Comparison of ENCODE assay signal across 8 cellular contexts in the genomic region with DNA sequence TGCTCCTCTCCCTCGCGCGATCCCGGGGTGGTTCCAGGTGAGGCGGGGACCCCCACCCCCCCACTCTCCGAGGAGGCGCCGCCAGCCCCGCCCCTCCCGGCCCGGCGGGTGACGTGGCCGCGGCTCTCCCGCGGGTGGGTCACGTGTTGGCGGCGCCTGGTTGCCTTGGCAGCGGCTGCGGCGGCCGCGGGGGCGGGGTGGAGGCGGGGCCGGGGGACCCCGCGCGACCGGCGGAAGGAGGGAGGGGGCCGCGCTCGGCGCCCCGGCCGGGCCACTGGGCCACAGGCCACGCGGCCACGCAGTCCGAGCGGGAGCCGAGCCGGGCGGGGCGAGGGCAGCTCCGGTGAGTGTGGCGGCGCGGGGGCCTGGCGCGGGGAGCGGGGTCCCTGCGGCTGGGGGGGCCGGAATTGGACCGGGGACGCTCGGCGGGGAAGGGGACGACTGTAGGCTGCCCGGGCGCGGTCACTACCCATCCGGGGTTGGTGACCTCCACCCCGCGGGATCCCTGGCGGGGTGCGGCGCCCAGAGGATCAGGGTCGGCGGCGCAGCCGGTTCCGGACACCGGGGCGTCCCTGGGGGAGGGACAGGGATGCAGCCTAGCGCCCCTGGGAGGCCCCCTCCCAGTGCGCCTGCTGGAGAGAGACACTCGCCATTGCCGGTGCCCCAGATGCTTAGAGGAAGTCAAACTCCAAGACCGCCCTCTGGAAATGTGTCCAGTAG. TPM values are rescaled to one million over a fixed set of nuclear protein-coding genes. Genes with fewer than 3 reads are reported as not detected.
DNase-seq lines count a peak whose midpoint lies in the region; ATAC-seq, FAIRE-seq and TF ChIP-seq lines count a peak whose summit lies in the region.

A gene (plus strand): TSS at position 257 of the 720 bp plus-strand sequence. CDS start 5,382 bp downstream, outside the sequence.

- peak in 1 of 4 donors; percentile 43 for TF ChIP-seq POLR2A in upper lobe of left lung (IDR thresholded peaks at IDR 0.05)

- H3K4me3 ChIP-seq in adipocyte (ENCODE audit: low read length) (peak within 1 kb of the TSS; percentile 82), heart right ventricle (peak within 1 kb of the TSS; percentile 67 to 97 (median 82)), upper lobe of left lung (peak within 1 kb of the TSS; percentile 77 to 98 (median 90))

- intact Hi-C loops in heart right ventricle (cut with DNase I), result no loop called here
- intact Hi-C loops in posterior vena cava (cut with DNase I), result no loop called here

- CTCF ChIA-PET in T-cell (lab: Charles Lee), result interaction anchor here (0.6 to 2.1 kb wide), 3 partner anchors 8 to 1230 kb away, joined by 4 to 8 read pairs (median 4); no protein-coding TSS in a partner anchor

- POLR2A ChIA-PET in T-cell (lab: Charles Lee), result no interaction called here

- peaks cover 10% of the 10 kb centered on the region for H3K36me3 Mint-ChIP-seq in T-cell

- H3K4me1 ChIP-seq in adipocyte (ENCODE audit: control insufficient read depth, insufficient read depth, low read length), result peaks cover 6% of the 10 kb centered on the region
- H3K4me1 ChIP-seq in heart right ventricle, result peaks cover 0 to 49% (median 12%) of the 10 kb centered on the region in 9 donors
- H3K4me1 ChIP-seq in upper lobe of left lung, result peaks cover 22 to 50% (median 27%) of the 10 kb centered on the region in 4 donors

- no peaks in the 10 kb centered on the region for H3K27me3 Mint-ChIP-seq in T-cell

- no peak for TF ChIP-seq EP300 in upper lobe of left lung (IDR thresholded peaks at IDR 0.05)

- H3K9ac ChIP-seq in adipocyte (ENCODE audit: low read length), result peak within 1 kb of the TSS; percentile 87

- no peaks in the 10 kb centered on the region for H3K9me3 Mint-ChIP-seq in T-cell

- H3K27ac ChIP-seq in heart right ventricle (peak within 1 kb of the TSS in 8 of 10 donors; percentile 64 to 96 (median 78)), upper lobe of left lung (peak within 1 kb of the TSS; percentile 80 to 94 (median 89))

- no peaks in the 10 kb centered on the region for H3K36me3 ChIP-seq in adipocyte (ENCODE audit: control insufficient read depth, insufficient read depth, low read length, severe bottlenecking)
- H3K36me3 ChIP-seq in heart right ventricle, result peaks cover 0 to 24% (median 0%) of the 10 kb centered on the region in 9 donors
- peaks cover 0 to 12% (median 0%) of the 10 kb centered on the region in 4 donors for H3K36me3 ChIP-seq in upper lobe of left lung

- 1% methylated on average over 49 to 83 of the region's 83 CpGs for WGBS in heart right ventricle, 2 donors
- 0 to 3% methylated on average over 1 to 32 of the region's 83 CpGs for WGBS in upper lobe of left lung, 2 donors

- peak within 1 kb of the TSS; percentile 79 to 84 (median 84) for H3K4me3 Mint-ChIP-seq in T-cell

- ATAC-seq in GM21423 (IDR thresholded peaks at IDR 0.05; ENCODE audit: unreplicated experiment) (peak; percentile 65), T-cell (replicated peaks in 1 of 4) (peak; percentile 72 to 80 (median 76)), heart right ventricle (peak; percentile 71 to 90 (median 82)), upper lobe of left lung (ENCODE audit: low FRiP score in 2 of 2) (peak; percentile 46 to 92)

- peak; percentile 80 for DNase-seq in D721Med (ENCODE audit: insufficient read length, low spot score)
- DNase-seq in KBM-7, result peak; percentile 51
- peak; percentile 66 to 92 (median 80) for DNase-seq in T-cell
- peak; percentile 91 for DNase-seq in adipocyte (ENCODE audit: low read depth)
- peak; percentile 78 to 85 for DNase-seq in heart right ventricle
- DNase-seq in posterior vena cava (ENCODE audit: low spot score), result peak; percentile 94
- peak; percentile 91 to 97 for DNase-seq in upper lobe of left lung

- TF ChIP-seq CTCF in D721Med (IDR thresholded peaks at IDR 0.05; ENCODE audit: insufficient read depth, missing control alignments) (no peak), heart right ventricle (IDR thresholded peaks at IDR 0.05) (no peak), upper lobe of left lung (IDR thresholded peaks at IDR 0.05) (peak in 1 of 6 experiments; percentile 15)

- no peaks in the 10 kb centered on the region for H3K27me3 ChIP-seq in adipocyte (replicated peaks; ENCODE audit: control insufficient read depth, insufficient read depth, low read length)
- no peaks in the 10 kb centered on the region for H3K27me3 ChIP-seq in heart right ventricle
- H3K27me3 ChIP-seq in upper lobe of left lung, result no peaks in the 10 kb centered on the region

- H3K4me1 Mint-ChIP-seq in T-cell, result peaks cover 49 to 63% (median 59%) of the 10 kb centered on the region in 3 donors

- peak within 1 kb of the TSS; percentile 100 for H3K27ac Mint-ChIP-seq in T-cell

- no peak for FAIRE-seq in D721Med (lab: Jason Lieb, UNC)

- in situ Hi-C loops in KBM-7 (cut with MboI; ENCODE audit: low pct_unique_long_range_greater_than_20kb, low sequenced_read_pairs), result no loop called here

- H3K9me3 ChIP-seq in adipocyte (ENCODE audit: control insufficient read depth, low read length) (no peaks in the 10 kb centered on the region), heart right ventricle (no peaks in the 10 kb centered on the region), upper lobe of left lung (no peaks in the 10 kb centered on the region)

RNA-seq across cellular contexts. Expression of the gene that starts here (rescaled TPM):
- total RNA-seq in T-cell (10 to 100 TPM; 23.0 to 47.5 (median 37.8) TPM), heart right ventricle (10 to 100 TPM in 1 of 10 donors, 1 to 10 TPM in 9; 1.7 to 11.6 (median 3.7) TPM), posterior vena cava (10 to 100 TPM; 13.0 to 17.5 TPM), upper lobe of left lung (10 to 100 TPM in 5 of 6 donors, 1 to 10 TPM in 1; 9.4 to 35.2 (median 30.5) TPM)
- 1 to 10 TPM; 2.0 to 5.8 TPM for polyA plus RNA-seq in heart right ventricle

Comparison
In these comparisons a context has a peak if more than half of its experiments do, and no peak if none do; other contexts are left out.
1. Peak in every context shown above with its lines: DNase-seq, ATAC-seq, H3K4me3 ChIP-seq and H3K27ac ChIP-seq.